In genomic region chr20:54343073-54343472, GRCh38 we compare ENCODE assay signal across 32 cellular contexts.
"Had no signal": no experiment of that assay in that cellular context is flagged by ENCODE, and none has a peak within 500 bp of the region (broad histone marks: within the 10 kb centered on the region; RNA-seq: fewer than 3 reads in every experiment).

No MANE protein-coding gene starts in this region.

- H3K4me1 ChIP-seq: breast epithelium had no signal

- H3K4me3 Mint-ChIP-seq: activated CD4-positive, alpha-beta memory T cell treated with anti-CD3 and anti-CD28 coated beads, Interleukin-2, amount 10 ng/mL, durations not matched to agents 7 days and 5 days; activated CD4-positive, alpha-beta T cell treated with anti-CD3 and anti-CD28 coated beads for 36 hours; activated CD4-positive, alpha-beta T cell treated with anti-CD3 and anti-CD28 coated beads, Interleukin-2, amount 10 ng/mL, durations not matched to agents 7 days and 5 days; activated naive CD4-positive, alpha-beta T cell treated with anti-CD3 and anti-CD28 coated beads, Interleukin-2, amount 10 ng/mL, durations not matched to agents 7 days and 5 days; activated naive CD4-positive, alpha-beta T cell treated with anti-CD3 and anti-CD28 coated beads, Interleukin-2, amount 50 U/mL, for 24 hours; activated naive CD8-positive, alpha-beta T cell; activated naive CD8-positive, alpha-beta T cell treated with anti-CD3 and anti-CD28 coated beads, Interleukin-2, amount 10 ng/mL, durations not matched to agents 7 days and 5 days; activated naive CD8-positive, alpha-beta T cell treated with anti-CD3 and anti-CD28 coated beads, Interleukin-2, amount 50 U/mL, for 24 hours; activated T-cell treated with anti-CD3 and anti-CD28 coated beads, Interleukin-2, amount 50 U/mL, for 24 hours; T-helper 1 cell treated with Interleukin-12 subunit alpha and Interleukin-12 subunit beta and Interleukin-4 antibody, amounts not matched to agents 30 μg/mL and 1 μg/mL, for 36 hours; T-helper 2 cell treated with Interferon-gamma antibody and Interleukin-4, amounts not matched to agents 5 μg/mL and 100 μg/mL, for 36 hours had no signal

- H3K4me1 Mint-ChIP-seq: activated naive CD4-positive, alpha-beta T cell treated with anti-CD3 and anti-CD28 coated beads, Interleukin-2, amount 50 U/mL, for 24 hours; activated naive CD8-positive, alpha-beta T cell treated with anti-CD3 and anti-CD28 coated beads, Interleukin-2, amount 10 ng/mL, durations not matched to agents 7 days and 5 days had no signal

- H3K36me3 ChIP-seq: ascending aorta, brain microvascular endothelial cell, breast epithelium had no signal

- H3K27ac ChIP-seq: ascending aorta, brain microvascular endothelial cell, breast epithelium, VCaP had no signal

- H3K27me3 ChIP-seq: ascending aorta, brain microvascular endothelial cell, breast epithelium had no signal

- H3K4me3 ChIP-seq: ascending aorta, breast epithelium had no signal

- H3K27me3 Mint-ChIP-seq: activated naive CD4-positive, alpha-beta T cell treated with anti-CD3 and anti-CD28 coated beads, Interleukin-2, amount 10 ng/mL, durations not matched to agents 7 days and 5 days; activated naive CD8-positive, alpha-beta T cell treated with anti-CD3 and anti-CD28 coated beads, Interleukin-2, amount 10 ng/mL, durations not matched to agents 7 days and 5 days had no signal

- H3K36me3 Mint-ChIP-seq: activated naive CD4-positive, alpha-beta T cell treated with anti-CD3 and anti-CD28 coated beads, Interleukin-2, amount 10 ng/mL, durations not matched to agents 7 days and 5 days; activated naive CD4-positive, alpha-beta T cell treated with anti-CD3 and anti-CD28 coated beads, Interleukin-2, amount 50 U/mL, for 24 hours; activated naive CD8-positive, alpha-beta T cell had no signal

- H3K27ac Mint-ChIP-seq: activated CD4-positive, alpha-beta memory T cell treated with anti-CD3 and anti-CD28 coated beads, Interleukin-2, amount 10 ng/mL, durations not matched to agents 7 days and 5 days; activated CD4-positive, alpha-beta T cell treated with anti-CD3 and anti-CD28 coated beads for 36 hours; activated CD4-positive, alpha-beta T cell treated with anti-CD3 and anti-CD28 coated beads, Interleukin-2, amount 10 ng/mL, durations not matched to agents 7 days and 5 days; activated naive CD4-positive, alpha-beta T cell treated with anti-CD3 and anti-CD28 coated beads, Interleukin-2, amount 10 ng/mL, durations not matched to agents 7 days and 5 days; activated naive CD4-positive, alpha-beta T cell treated with anti-CD3 and anti-CD28 coated beads, Interleukin-2, amount 50 U/mL, for 24 hours; activated naive CD8-positive, alpha-beta T cell; activated naive CD8-positive, alpha-beta T cell treated with anti-CD3 and anti-CD28 coated beads, Interleukin-2, amount 10 ng/mL, durations not matched to agents 7 days and 5 days; activated naive CD8-positive, alpha-beta T cell treated with anti-CD3 and anti-CD28 coated beads, Interleukin-2, amount 50 U/mL, for 24 hours; activated T-cell treated with anti-CD3 and anti-CD28 coated beads, Interleukin-2, amount 50 U/mL, for 24 hours; activated T-helper 2 cell treated with anti-CD3 and anti-CD28 coated beads, Interferon-gamma antibody, Interleukin-2, Interleukin-4, amounts not matched to agents 10 μg/mL and 5 μg/mL and 100 μg/mL, durations not matched to agents 14 hours and 24 hours and 36 hours; T-helper 1 cell treated with Interleukin-12 subunit alpha and Interleukin-12 subunit beta and Interleukin-4 antibody, amounts not matched to agents 30 μg/mL and 1 μg/mL, for 36 hours; T-helper 2 cell treated with Interferon-gamma antibody and Interleukin-4, amounts not matched to agents 5 μg/mL and 100 μg/mL, for 36 hours had no signal

- ATAC-seq: activated CD4-positive, alpha-beta T cell treated with anti-CD3 and anti-CD28 coated beads for 36 hours; activated CD4-positive, CD25-positive, alpha-beta regulatory T cell treated with anti-CD3 and anti-CD28 coated beads, Interleukin-2, amount 50 U/mL, for 24 hours; activated naive CD8-positive, alpha-beta T cell treated with anti-CD3 and anti-CD28 coated beads, Interleukin-2, amount 50 U/mL, for 24 hours had no signal

- H3K9me3 Mint-ChIP-seq: activated CD4-positive, alpha-beta memory T cell treated with anti-CD3 and anti-CD28 coated beads, Interleukin-2, amount 10 ng/mL, durations not matched to agents 7 days and 5 days; activated CD4-positive, alpha-beta T cell treated with anti-CD3 and anti-CD28 coated beads, Interleukin-2, amount 10 ng/mL, durations not matched to agents 7 days and 5 days; activated naive CD4-positive, alpha-beta T cell treated with anti-CD3 and anti-CD28 coated beads, Interleukin-2, amount 10 ng/mL, durations not matched to agents 7 days and 5 days; activated naive CD4-positive, alpha-beta T cell treated with anti-CD3 and anti-CD28 coated beads, Interleukin-2, amount 50 U/mL, for 24 hours; activated naive CD8-positive, alpha-beta T cell treated with anti-CD3 and anti-CD28 coated beads, Interleukin-2, amount 50 U/mL, for 24 hours; activated T-cell treated with anti-CD3 and anti-CD28 coated beads, Interleukin-2, amount 50 U/mL, for 24 hours; activated T-helper 2 cell treated with anti-CD3 and anti-CD28 coated beads, Interferon-gamma antibody, Interleukin-2, Interleukin-4, amounts not matched to agents 10 μg/mL and 5 μg/mL and 100 μg/mL, durations not matched to agents 14 hours and 24 hours and 36 hours; T-helper 2 cell treated with Interferon-gamma antibody and Interleukin-4, amounts not matched to agents 5 μg/mL and 100 μg/mL, for 36 hours had no signal

- H3K9me3 ChIP-seq: ascending aorta, breast epithelium had no signal

- DNase-seq: activated CD4-positive, alpha-beta memory T cell treated with anti-CD3 and anti-CD28 coated beads, Interleukin-2, amount 10 ng/mL, durations not matched to agents 7 days and 5 days; activated CD4-positive, alpha-beta T cell treated with anti-CD3 and anti-CD28 coated beads for 1 hour; activated CD4-positive, alpha-beta T cell treated with anti-CD3 and anti-CD28 coated beads for 36 hours; activated CD4-positive, alpha-beta T cell treated with anti-CD3 and anti-CD28 coated beads for 48 hours; activated CD4-positive, alpha-beta T cell treated with anti-CD3 and anti-CD28 coated beads, Interleukin-2, amount 10 ng/mL, durations not matched to agents 7 days and 5 days; activated CD4-positive, alpha-beta T cell treated with anti-CD3 and anti-CD28 coated beads, Interleukin-2, amount 50 U/mL, for 48 hours; activated CD4-positive, CD25-positive, alpha-beta regulatory T cell; activated CD8-positive, alpha-beta memory T cell treated with anti-CD3 and anti-CD28 coated beads, Interleukin-2, amount 50 U/mL, for 4 hours; activated effector memory CD4-positive, alpha-beta T cell treated with Interleukin-2 at 50 U/mL for 16 hours; activated gamma-delta T cell; activated naive CD4-positive, alpha-beta T cell treated with anti-CD3 and anti-CD28 coated beads, Interleukin-2, amount 10 ng/mL, durations not matched to agents 7 days and 5 days; activated naive CD4-positive, alpha-beta T cell treated with Interleukin-2 at 50 U/mL for 16 hours; activated naive CD8-positive, alpha-beta T cell treated with anti-CD3 and anti-CD28 coated beads, Interleukin-2, amount 10 ng/mL, durations not matched to agents 7 days and 5 days; activated naive CD8-positive, alpha-beta T cell treated with anti-CD3 and anti-CD28 coated beads, Interleukin-2, amount 50 U/mL, for 24 hours; activated T-cell treated with anti-CD3 and anti-CD28 coated beads, Interleukin-2, amount 50 U/mL, for 24 hours; activated T-cell treated with anti-CD3 and anti-CD28 coated beads, Interleukin-2, amount 50 U/mL, for 48 hours; amygdala; anterior cingulate cortex; brain microvascular endothelial cell; central memory CD4-positive, alpha-beta T cell; T-helper 1 cell; T-helper 2 cell; T-helper 9 cell had no signal
